In the genomic region with DNA sequence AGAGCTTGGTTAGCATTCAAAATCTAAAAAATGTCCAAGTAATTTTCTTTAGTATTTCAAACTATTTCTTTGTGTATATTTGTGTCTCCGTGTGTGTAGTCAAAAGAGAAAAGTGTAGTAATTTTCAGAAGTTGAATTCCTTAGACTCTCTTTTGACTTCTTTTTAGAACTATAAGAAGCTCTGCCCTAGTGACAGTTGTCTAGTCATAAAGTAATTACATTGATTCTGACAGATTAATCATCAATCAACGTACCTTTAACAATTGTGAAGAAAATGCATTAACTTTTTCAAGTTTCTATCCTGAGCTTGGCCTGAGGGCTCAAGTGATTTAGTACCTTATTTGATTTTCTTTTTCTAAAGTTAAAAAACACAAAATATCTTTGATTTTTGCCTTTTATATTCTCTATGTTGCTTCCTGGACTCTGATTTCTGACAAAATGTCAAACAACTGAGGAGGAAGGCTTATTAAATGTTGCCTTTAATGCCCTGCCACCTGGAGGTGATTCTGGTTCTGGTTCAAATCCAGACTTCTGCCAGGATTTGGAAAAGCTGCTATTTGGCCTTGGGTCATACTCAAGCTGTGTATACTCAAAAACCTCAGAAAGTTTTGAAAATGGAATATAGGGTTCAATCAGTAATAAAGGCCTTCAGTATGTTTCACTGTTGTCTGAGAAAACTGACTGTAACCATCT, we compare ENCODE assay signal across 15 cellular contexts.
DNase-seq lines count a peak whose midpoint lies in the region; ATAC-seq and TF ChIP-seq lines count a peak whose summit lies in the region.
"Had no signal": no experiment of that assay in that cellular context is flagged by ENCODE, and none has a peak within 500 bp of the region (broad histone marks: within the 10 kb centered on the region; RNA-seq: fewer than 3 reads in every experiment).

No MANE protein-coding gene starts in this region.

- intact Hi-C loops in left ventricle myocardium inferior (cut with micrococcal nuclease), result no loop called here
- intact Hi-C loops in left ventricle myocardium superior (cut with micrococcal nuclease), result no loop called here
- intact Hi-C loops in left colon (cut with DNase I, micrococcal nuclease), result no loop called here

- H3K4me1 ChIP-seq in left ventricle myocardium inferior, result no peaks in the 10 kb centered on the region

- DNase-seq in left ventricle myocardium inferior (no peak), left ventricle myocardium superior (no peak), astrocyte of the hippocampus (ENCODE audit: low read depth, low spot score) (peak; percentile 8), left colon (peak in 1 of 2 donors; percentile 15), NOMO-1 (lab: John Stamatoyannopoulos, UW; ENCODE audit: unreplicated experiment in 2 of 2) (no peak), LoVo (ENCODE audit: low spot score) (no peak)
- DNase-seq: activated CD4-positive, alpha-beta T cell treated with anti-CD3 and anti-CD28 coated beads for 1 hour; activated naive CD8-positive, alpha-beta T cell treated with anti-CD3 and anti-CD28 coated beads, Interleukin-2, amount 50 U/mL, for 24 hours; DMS153; NCI-H187; NCI-H748 treated with DMSO at 0.1 percent for 48 hours; trophoblast cell had no signal

- no peak overlapping the region for H3K27ac ChIP-seq in left ventricle myocardium inferior (replicated peaks)
- H3K27ac ChIP-seq: KMS-11 had no signal

- H3K27me3 ChIP-seq in left ventricle myocardium inferior (ENCODE audit: low read depth), result no peaks in the 10 kb centered on the region

- ATAC-seq in left ventricle myocardium superior (no peak), left colon (peak; percentile 79), HG02571 (IDR thresholded peaks at IDR 0.05; ENCODE audit: unreplicated experiment) (no peak), HG02588 (IDR thresholded peaks at IDR 0.05; ENCODE audit: unreplicated experiment) (no peak)
- ATAC-seq: activated naive CD8-positive, alpha-beta T cell treated with anti-CD3 and anti-CD28 coated beads, Interleukin-2, amount 50 U/mL, for 24 hours had no signal

- TF ChIP-seq CTCF in left ventricle myocardium inferior (IDR thresholded peaks at IDR 0.05; ENCODE audit: borderline replicate concordance), result peak; percentile 41

- no peaks in the 10 kb centered on the region for H3K36me3 ChIP-seq in left ventricle myocardium inferior

- H3K9me3 ChIP-seq in left ventricle myocardium inferior (replicated peaks), result no peaks in the 10 kb centered on the region

- no peak overlapping the region for H3K4me3 ChIP-seq in left ventricle myocardium inferior
